In the genomic region with DNA sequence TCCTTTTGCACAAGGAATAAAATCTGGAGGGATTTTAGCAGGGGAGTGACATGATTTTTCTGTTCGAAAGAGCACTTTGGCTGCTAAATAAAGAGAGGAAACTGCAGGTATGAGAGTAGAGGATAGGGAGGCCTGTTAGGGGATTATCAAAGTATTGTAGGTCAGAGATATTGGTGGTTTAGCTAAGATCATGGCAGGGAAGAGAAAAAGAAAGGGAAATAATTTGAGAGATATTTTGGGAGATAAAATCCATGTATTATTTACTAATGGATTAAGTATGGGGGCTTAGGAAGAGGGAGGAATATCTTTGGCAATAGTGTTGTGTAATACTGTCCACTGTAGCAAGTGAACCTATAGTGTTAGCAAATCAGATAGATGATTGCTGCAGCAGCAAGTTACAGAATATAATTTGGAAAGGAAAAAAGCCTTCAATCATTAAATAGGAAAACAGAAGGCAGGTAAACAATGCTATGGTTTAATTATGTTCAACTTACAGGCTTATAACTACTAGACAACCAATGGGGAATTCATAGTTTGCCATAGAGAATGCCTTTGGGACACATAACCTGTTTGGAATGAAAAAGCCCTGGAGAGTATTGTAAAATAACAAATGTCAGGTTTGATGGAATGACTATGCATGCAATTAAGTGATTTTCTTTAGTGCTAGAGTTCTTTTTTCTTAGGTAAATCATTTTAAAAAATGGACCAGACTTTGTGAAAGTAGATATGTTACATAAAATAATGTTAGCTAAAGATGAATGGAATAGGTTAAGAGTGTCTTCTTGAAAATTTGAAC, we compare ENCODE assay signal across 1 cellular context.
A peak's percentile ranks its signal among the peaks of the same experiment; 100 is the strongest.
TF ChIP-seq lines count a peak whose summit lies in the region.

No MANE protein-coding gene starts in this region.

TF ChIP-seq in HEK293, 187 proteins besides CTCF, POLR2A, EP300 and RAD21 (continued from another document):
- TF ChIP-seq, protein P1, sequence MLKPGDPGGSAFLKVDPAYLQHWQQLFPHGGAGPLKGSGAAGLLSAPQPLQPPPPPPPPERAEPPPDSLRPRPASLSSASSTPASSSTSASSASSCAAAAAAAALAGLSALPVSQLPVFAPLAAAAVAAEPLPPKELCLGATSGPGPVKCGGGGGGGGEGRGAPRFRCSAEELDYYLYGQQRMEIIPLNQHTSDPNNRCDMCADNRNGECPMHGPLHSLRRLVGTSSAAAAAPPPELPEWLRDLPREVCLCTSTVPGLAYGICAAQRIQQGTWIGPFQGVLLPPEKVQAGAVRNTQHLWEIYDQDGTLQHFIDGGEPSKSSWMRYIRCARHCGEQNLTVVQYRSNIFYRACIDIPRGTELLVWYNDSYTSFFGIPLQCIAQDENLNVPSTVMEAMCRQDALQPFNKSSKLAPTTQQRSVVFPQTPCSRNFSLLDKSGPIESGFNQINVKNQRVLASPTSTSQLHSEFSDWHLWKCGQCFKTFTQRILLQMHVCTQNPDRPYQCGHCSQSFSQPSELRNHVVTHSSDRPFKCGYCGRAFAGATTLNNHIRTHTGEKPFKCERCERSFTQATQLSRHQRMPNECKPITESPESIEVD (tag by site-specific recombination; IDR thresholded peaks at IDR 0.05): peak; percentile 78
- TF ChIP-seq ZXDB (tag by site-specific recombination; IDR thresholded peaks at IDR 0.05): no peak
- TF ChIP-seq RBAK (tag by site-specific recombination; IDR thresholded peaks at IDR 0.05): no peak
- TF ChIP-seq SP7 (tag by site-specific recombination; IDR thresholded peaks at IDR 0.05): no peak
- TF ChIP-seq, protein P2, sequence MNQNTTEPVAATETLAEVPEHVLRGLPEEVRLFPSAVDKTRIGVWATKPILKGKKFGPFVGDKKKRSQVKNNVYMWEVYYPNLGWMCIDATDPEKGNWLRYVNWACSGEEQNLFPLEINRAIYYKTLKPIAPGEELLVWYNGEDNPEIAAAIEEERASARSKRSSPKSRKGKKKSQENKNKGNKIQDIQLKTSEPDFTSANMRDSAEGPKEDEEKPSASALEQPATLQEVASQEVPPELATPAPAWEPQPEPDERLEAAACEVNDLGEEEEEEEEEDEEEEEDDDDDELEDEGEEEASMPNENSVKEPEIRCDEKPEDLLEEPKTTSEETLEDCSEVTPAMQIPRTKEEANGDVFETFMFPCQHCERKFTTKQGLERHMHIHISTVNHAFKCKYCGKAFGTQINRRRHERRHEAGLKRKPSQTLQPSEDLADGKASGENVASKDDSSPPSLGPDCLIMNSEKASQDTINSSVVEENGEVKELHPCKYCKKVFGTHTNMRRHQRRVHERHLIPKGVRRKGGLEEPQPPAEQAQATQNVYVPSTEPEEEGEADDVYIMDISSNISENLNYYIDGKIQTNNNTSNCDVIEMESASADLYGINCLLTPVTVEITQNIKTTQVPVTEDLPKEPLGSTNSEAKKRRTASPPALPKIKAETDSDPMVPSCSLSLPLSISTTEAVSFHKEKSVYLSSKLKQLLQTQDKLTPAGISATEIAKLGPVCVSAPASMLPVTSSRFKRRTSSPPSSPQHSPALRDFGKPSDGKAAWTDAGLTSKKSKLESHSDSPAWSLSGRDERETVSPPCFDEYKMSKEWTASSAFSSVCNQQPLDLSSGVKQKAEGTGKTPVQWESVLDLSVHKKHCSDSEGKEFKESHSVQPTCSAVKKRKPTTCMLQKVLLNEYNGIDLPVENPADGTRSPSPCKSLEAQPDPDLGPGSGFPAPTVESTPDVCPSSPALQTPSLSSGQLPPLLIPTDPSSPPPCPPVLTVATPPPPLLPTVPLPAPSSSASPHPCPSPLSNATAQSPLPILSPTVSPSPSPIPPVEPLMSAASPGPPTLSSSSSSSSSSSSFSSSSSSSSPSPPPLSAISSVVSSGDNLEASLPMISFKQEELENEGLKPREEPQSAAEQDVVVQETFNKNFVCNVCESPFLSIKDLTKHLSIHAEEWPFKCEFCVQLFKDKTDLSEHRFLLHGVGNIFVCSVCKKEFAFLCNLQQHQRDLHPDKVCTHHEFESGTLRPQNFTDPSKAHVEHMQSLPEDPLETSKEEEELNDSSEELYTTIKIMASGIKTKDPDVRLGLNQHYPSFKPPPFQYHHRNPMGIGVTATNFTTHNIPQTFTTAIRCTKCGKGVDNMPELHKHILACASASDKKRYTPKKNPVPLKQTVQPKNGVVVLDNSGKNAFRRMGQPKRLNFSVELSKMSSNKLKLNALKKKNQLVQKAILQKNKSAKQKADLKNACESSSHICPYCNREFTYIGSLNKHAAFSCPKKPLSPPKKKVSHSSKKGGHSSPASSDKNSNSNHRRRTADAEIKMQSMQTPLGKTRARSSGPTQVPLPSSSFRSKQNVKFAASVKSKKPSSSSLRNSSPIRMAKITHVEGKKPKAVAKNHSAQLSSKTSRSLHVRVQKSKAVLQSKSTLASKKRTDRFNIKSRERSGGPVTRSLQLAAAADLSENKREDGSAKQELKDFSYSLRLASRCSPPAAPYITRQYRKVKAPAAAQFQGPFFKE (tag by site-specific recombination; IDR thresholded peaks at IDR 0.05; ENCODE audit: borderline replicate concordance): no peak
- 0 out of 2 replicates have a peak, but pooled peaks have one; percentile 11 for TF ChIP-seq OSR2 (tag by site-specific recombination; IDR thresholded peaks at IDR 0.05)
- TF ChIP-seq IKZF3 (tag by site-specific recombination; IDR thresholded peaks at IDR 0.05): peak; percentile 10; the same call in 1 of the 2 replicates
